ENCODE assay signal across 10 cellular contexts in the genomic region with DNA sequence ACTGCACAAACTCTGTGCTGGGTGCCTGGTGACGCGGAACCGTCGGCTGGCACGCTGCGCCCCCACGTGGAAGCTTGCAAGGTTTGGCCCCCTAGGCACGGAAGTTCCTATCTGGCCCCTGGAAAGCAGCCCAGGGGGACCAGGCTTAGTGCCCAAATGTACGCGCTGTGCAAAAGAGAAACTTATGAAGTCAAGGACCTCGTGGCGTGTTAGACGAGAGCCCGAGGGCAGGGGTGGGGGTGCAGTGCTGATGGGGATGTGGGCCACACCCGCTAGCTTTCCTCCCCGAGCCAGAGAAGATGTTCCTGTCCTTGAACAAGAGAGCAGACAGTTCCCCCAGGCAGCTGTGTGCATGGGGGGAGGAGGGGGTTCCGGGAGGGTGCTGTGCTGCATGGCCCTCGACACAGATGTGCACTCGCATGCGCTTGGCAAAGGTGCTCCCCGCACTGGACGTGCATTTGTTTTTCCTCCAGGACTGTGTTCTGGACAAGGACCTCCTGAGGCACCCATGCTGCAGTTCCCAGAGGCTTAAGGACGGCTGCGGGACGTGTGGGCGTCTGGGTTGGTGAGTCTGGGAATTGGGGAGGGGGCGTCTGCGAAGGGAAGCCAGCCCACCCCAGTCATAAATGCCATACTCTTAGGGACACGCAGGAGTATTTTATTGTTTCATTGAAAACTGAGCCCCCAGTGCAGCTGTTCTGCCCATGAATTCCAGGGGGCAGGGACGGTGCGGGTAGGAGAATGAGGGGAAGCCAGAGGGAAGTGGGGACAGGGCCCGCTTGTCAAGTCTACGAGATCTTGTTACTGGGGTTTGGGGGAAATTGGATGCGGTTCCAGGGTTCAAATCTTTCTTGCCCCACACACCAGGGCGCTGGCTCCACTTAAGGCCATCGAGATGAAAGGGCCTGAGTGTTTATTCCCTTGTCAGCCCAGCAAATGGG.
DNase-seq lines count a peak whose midpoint lies in the region; ATAC-seq and TF ChIP-seq lines count a peak whose summit lies in the region.
"Had no signal": no experiment of that assay in that cellular context is flagged by ENCODE, and none has a peak within 500 bp of the region (broad histone marks: within the 10 kb centered on the region; RNA-seq: fewer than 3 reads in every experiment).

No MANE protein-coding gene starts in this region.

- no peak overlapping the region for H3K4me3 ChIP-seq in right atrium auricular region
- H3K4me3 ChIP-seq in thyroid gland (replicated peaks in 1 of 3) = no peak overlapping the region
- H3K4me3 ChIP-seq: BLaER1 treated with 17β-estradiol and CSF1 and Interleukin-3, amounts not matched to agents 10 nM and 100 nM had no signal

- intact Hi-C loops in activated CD4-positive, alpha-beta T cell treated with anti-CD3 and anti-CD28 coated beads for 36 hours (cut with DNase I, micrococcal nuclease) = loop anchor here (5.0 to 10.0 kb wide), 2 partner anchors 85 to 307 kb away; no protein-coding TSS in a partner anchor
- intact Hi-C loops in thyroid gland (cut with DNase I) = no loop called here

- peaks cover 8% of the 10 kb centered on the region for H3K27me3 Mint-ChIP-seq in activated CD4-positive, alpha-beta T cell treated with anti-CD3 and anti-CD28 coated beads for 36 hours

- POLR2A ChIA-PET in activated CD4-positive, alpha-beta T cell treated with anti-CD3 and anti-CD28 coated beads for 36 hours (lab: Charles Lee) = no interaction called here

- H3K9me3 Mint-ChIP-seq in activated CD4-positive, alpha-beta T cell treated with anti-CD3 and anti-CD28 coated beads for 36 hours (ENCODE audit: low read depth) = no peaks in the 10 kb centered on the region

- no peaks in the 10 kb centered on the region for H3K27me3 ChIP-seq in right atrium auricular region
- H3K27me3 ChIP-seq in thyroid gland = no peaks in the 10 kb centered on the region
- H3K27me3 ChIP-seq: BLaER1 treated with 17β-estradiol and CSF1 and Interleukin-3, amounts not matched to agents 10 nM and 100 nM had no signal

- 31 to 35% methylated on average over 35 to 36 of the region's 36 CpGs for WGBS in thyroid gland, 2 donors

- H3K4me1 ChIP-seq in right atrium auricular region = peaks cover 0 to 7% of the 10 kb centered on the region in 2 donors
- no peaks in the 10 kb centered on the region for H3K4me1 ChIP-seq in thyroid gland

- H3K36me3 ChIP-seq in right atrium auricular region (no peaks in the 10 kb centered on the region), thyroid gland (no peaks in the 10 kb centered on the region)
- H3K36me3 ChIP-seq: BLaER1 treated with 17β-estradiol and CSF1 and Interleukin-3, amounts not matched to agents 10 nM and 100 nM had no signal

- no peak for TF ChIP-seq POLR2A in thyroid gland (IDR thresholded peaks at IDR 0.05)

- TF ChIP-seq CTCF in right atrium auricular region (IDR thresholded peaks at IDR 0.05) = peak; percentile 24 to 61
- TF ChIP-seq CTCF in thyroid gland (IDR thresholded peaks at IDR 0.05) = peak in 2 of 6 experiments; percentile 13 to 25

- no peak overlapping the region for H3K4me3 Mint-ChIP-seq in activated CD4-positive, alpha-beta T cell treated with anti-CD3 and anti-CD28 coated beads for 36 hours

- no peak overlapping the region for H3K27ac Mint-ChIP-seq in activated CD4-positive, alpha-beta T cell treated with anti-CD3 and anti-CD28 coated beads for 36 hours

- no peaks in the 10 kb centered on the region for H3K4me1 Mint-ChIP-seq in activated CD4-positive, alpha-beta T cell treated with anti-CD3 and anti-CD28 coated beads for 36 hours

- DNase-seq in activated CD4-positive, alpha-beta T cell treated with anti-CD3 and anti-CD28 coated beads for 36 hours = peak; percentile 50
- DNase-seq in activated CD4-positive, alpha-beta T cell treated with anti-CD3 and anti-CD28 coated beads, Interleukin-2, amount 50 U/mL, for 4 hours = no peak
- peak; percentile 18 for DNase-seq in UCSD-AML1 (lab: John Stamatoyannopoulos, UW; ENCODE audit: unreplicated experiment)
- peak; percentile 56 for DNase-seq in right atrium auricular region (ENCODE audit: low spot score)
- peak; percentile 21 to 25 for DNase-seq in thyroid gland
- no peak for DNase-seq in NCI-H82 treated with DMSO at 0.1 percent for 48 hours (lab: John Stamatoyannopoulos, UW; ENCODE audit: unreplicated experiment)
- DNase-seq: midbrain had no signal

- H3K27ac ChIP-seq in right atrium auricular region (no peak overlapping the region), thyroid gland (no peak overlapping the region)
- H3K27ac ChIP-seq: BLaER1 treated with 17β-estradiol and CSF1 and Interleukin-3, amounts not matched to agents 10 nM and 100 nM had no signal

- CTCF ChIA-PET in activated CD4-positive, alpha-beta T cell treated with anti-CD3 and anti-CD28 coated beads for 36 hours (lab: Charles Lee) = no interaction called here

- no peak for ATAC-seq in activated CD4-positive, alpha-beta T cell treated with anti-CD3 and anti-CD28 coated beads for 36 hours
- ATAC-seq in GM21723 (IDR thresholded peaks at IDR 0.05; ENCODE audit: unreplicated experiment) (no peak), HG02970 (IDR thresholded peaks at IDR 0.05; ENCODE audit: low FRiP score, unreplicated experiment) (no peak)

- H3K36me3 Mint-ChIP-seq in activated CD4-positive, alpha-beta T cell treated with anti-CD3 and anti-CD28 coated beads for 36 hours (ENCODE audit: low read depth) = no peaks in the 10 kb centered on the region

- H3K9me3 ChIP-seq in right atrium auricular region = no peaks in the 10 kb centered on the region
- no peaks in the 10 kb centered on the region for H3K9me3 ChIP-seq in thyroid gland
- H3K9me3 ChIP-seq: BLaER1 treated with 17β-estradiol and CSF1 and Interleukin-3, amounts not matched to agents 10 nM and 100 nM had no signal

Comparison
In these comparisons a context has a peak if more than half of its experiments do, and no peak if none do; other contexts are left out.
1. DNase-seq: peak in activated CD4-positive, alpha-beta T cell treated with anti-CD3 and anti-CD28 coated beads for 36 hours (single experiment), UCSD-AML1 (single experiment), right atrium auricular region (single experiment) and thyroid gland (2 of 2); none in activated CD4-positive, alpha-beta T cell treated with anti-CD3 and anti-CD28 coated beads, Interleukin-2, amount 50 U/mL, for 4 hours (0 of 2) and NCI-H82 treated with DMSO at 0.1 percent for 48 hours (single experiment).